Comparison of ENCODE assay signal across 12 cellular contexts in the genomic region with DNA sequence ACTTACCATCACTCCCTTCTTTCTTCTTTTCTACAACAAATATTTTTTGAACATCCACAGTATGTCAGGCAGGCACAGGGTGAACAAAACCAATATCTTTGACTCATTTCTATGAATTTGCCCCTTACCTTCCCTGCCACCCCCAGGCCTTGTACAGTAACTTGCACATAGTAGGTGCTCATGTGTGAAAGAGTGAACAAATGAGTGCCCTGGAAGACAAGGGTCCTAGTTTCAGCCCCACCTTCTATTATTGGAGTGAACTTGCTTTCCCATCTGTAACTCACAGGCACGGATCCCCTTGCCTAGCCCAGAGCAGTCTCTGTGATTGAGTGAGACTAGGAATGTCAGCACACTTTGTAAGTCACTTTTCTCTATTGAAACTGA. TPM values are rescaled to one million over a fixed set of nuclear protein-coding genes. Genes with fewer than 3 reads are reported as not detected.
DNase-seq lines count a peak whose midpoint lies in the region; ATAC-seq, FAIRE-seq and TF ChIP-seq lines count a peak whose summit lies in the region.
"Had no signal": no experiment of that assay in that cellular context is flagged by ENCODE, and none has a peak within 500 bp of the region (broad histone marks: within the 10 kb centered on the region; RNA-seq: fewer than 3 reads in every experiment).

No MANE protein-coding gene starts in this region.

- H3K4me2 ChIP-seq in GM12878 (ENCODE audit: control insufficient read depth, insufficient read depth) = peak overlapping the region; percentile 72

- TF ChIP-seq RAD21 in GM12878 (IDR thresholded peaks at IDR 0.05; ENCODE audit: insufficient read depth, low read depth, low read length) = no peak

- 0% methylated on average over 1 of the region's 1 CpG for WGBS in GM12878 (ENCODE audit: insufficient coverage, insufficient replicate concordance, low lambda C conversion rate, missing lambda C conversion rate)

- no peak overlapping the region for H2AFZ ChIP-seq in GM12878 (ENCODE audit: control insufficient read depth, low read depth, low read length)

- H3K9ac ChIP-seq in GM12878 (ENCODE audit: control insufficient read depth, insufficient read depth, low read length) = peak overlapping the region; percentile 69

- no peaks in the 10 kb centered on the region for H3K9me3 ChIP-seq in GM12878 (replicated peaks; ENCODE audit: control insufficient read depth, insufficient read depth, low read length)

- in situ Hi-C loops in GM12878 (cut with MboI) = no loop called here

- no peak for TF ChIP-seq CTCF in GM12878 (IDR thresholded peaks at IDR 0.05 in 2 of 3, conservative IDR thresholded peaks at IDR 0.05 in 1 of 3; ENCODE audit: control insufficient read depth in 2 of 3, extremely low read depth in 1 of 3, insufficient read depth in 1 of 3, low read depth in 3 of 3, low read length in 3 of 3)

- FAIRE-seq in GM12892 (lab: Jason Lieb, UNC) (peak; percentile 82), GM12878 (lab: Jason Lieb, UNC) (no peak)
- FAIRE-seq: frontal cortex had no signal

- BruUV-seq in GM12878 (replicated peaks; lab: Mats Ljungman, UMichigan) = TSS peak; percentile 47

- intact Hi-C loops in GM12878 (cut with micrococcal nuclease; ENCODE audit: unreplicated experiment) = loop anchor here (1.0 kb wide), 1 partner anchor 26 kb away; no protein-coding TSS in a partner anchor

- peak overlapping the region; percentile 96 for H3K27ac ChIP-seq in GM12878 (ENCODE audit: control insufficient read depth, insufficient read depth)

- SMC1A ChIA-PET in GM12878 (lab: Charles Lee; ENCODE audit: uncharacterized antibody, unreplicated experiment) = interaction anchor here (0.9 to 3.1 kb wide), 10 partner anchors 9 to 51 kb away, joined by 3 to 24 read pairs (median 8); no protein-coding TSS in a partner anchor

- no peak for TF ChIP-seq POLR2A in GM12892 (IDR thresholded peaks at IDR 0.05; ENCODE audit: low read depth, low read length)
- no peak for TF ChIP-seq POLR2A in GM12878 (IDR thresholded peaks at IDR 0.05; ENCODE audit: low read depth, low read length)

- H4K20me1 ChIP-seq in GM12878 (ENCODE audit: control insufficient read depth, insufficient read depth) = no peaks in the 10 kb centered on the region

- CTCF ChIA-PET in GM12878 (lab: Yijun Ruan, JAX) = interaction anchor here (0.9 to 3.1 kb wide), 17 partner anchors 9 to 237 kb away, joined by 3 to 28 read pairs (median 7); a partner anchor contains a TSS

- POLR2A ChIA-PET in GM12878 (lab: Charles Lee) = interaction anchor here (0.7 to 2.8 kb wide), 9 partner anchors 10 to 51 kb away, joined by 3 to 22 read pairs (median 7); a partner anchor contains a TSS

- ATAC-seq in HG02623 (IDR thresholded peaks at IDR 0.05; ENCODE audit: unreplicated experiment) = peak; percentile 4
- ATAC-seq in GM12878 = peak; percentile 51
- no peak for ATAC-seq in HG02852 (IDR thresholded peaks at IDR 0.05; ENCODE audit: unreplicated experiment)
- ATAC-seq: HCT116 had no signal

- DNase-seq in GM12892 (ENCODE audit: insufficient read length) = no peak
- DNase-seq in GM12878 (ENCODE audit: low read depth, low spot score) = no peak
- DNase-seq in DMS79 treated with DMSO at 0.1 percent for 48 hours (lab: John Stamatoyannopoulos, UW) = no peak
- DNase-seq in epidermal melanocyte (ENCODE audit: insufficient read length, low spot score) = no peak
- DNase-seq: NCI-H2107, SHP77 had no signal

- no peak overlapping the region for H3K4me3 ChIP-seq in GM12878
- H3K4me3 ChIP-seq: lung had no signal

- peaks cover 29% of the 10 kb centered on the region for H3K4me1 ChIP-seq in GM12878 (ENCODE audit: control insufficient read depth, insufficient read depth, low read length)

- RAD21 ChIA-PET in GM12878 (lab: Charles Lee; ENCODE audit: unreplicated experiment) = interaction anchor here (0.8 to 3.1 kb wide), 12 partner anchors 9 to 298 kb away, joined by 3 to 28 read pairs (median 5); a partner anchor contains a TSS

- no peak for TF ChIP-seq EP300 in GM12878 (IDR thresholded peaks at IDR 0.05; ENCODE audit: borderline replicate concordance in 1 of 2, control insufficient read depth in 1 of 2, low read depth in 2 of 2, low read length in 2 of 2)

- H3K79me2 ChIP-seq in GM12878 (ENCODE audit: control insufficient read depth, insufficient read depth, low read length) = peaks cover 11% of the 10 kb centered on the region

- H3K36me3 ChIP-seq in GM12878 (ENCODE audit: control insufficient read depth in 2 of 2, insufficient read depth in 2 of 2, low read length in 1 of 2) = peaks cover 12 to 34% of the 10 kb centered on the region in 2 experiments

- no peaks in the 10 kb centered on the region for H3K27me3 ChIP-seq in GM12878 (replicated peaks in 1 of 2; ENCODE audit: control insufficient read depth in 2 of 2, insufficient read depth in 2 of 2, low read length in 1 of 2)

RNA-seq across cellular contexts. Expression of a gene that starts 12.8 kb away (rescaled TPM):
- 22.0 TPM for polyA plus RNA-seq in GM12892 (2012; ENCODE audit: missing spikeins)
- 51.2 and 54.8 TPM in 2 replicates for total RNA-seq in GM12878 (2013; cell fraction: nucleolus; rRNA removed)
- total RNA-seq in GM12878 (2014; rRNA removed) = 22.0 and 25.0 TPM in 2 replicates
- 17.3 and 17.6 TPM in 2 replicates for total RNA-seq in GM12878 (2014; rRNA removed; fragmentation: Illumina TruSeq; extraction: Trizol)
- 34.4 and 35.9 TPM in 2 replicates for total RNA-seq in GM12878 (2021)
- 7.9 TPM for polyA plus RNA-seq in GM12878 (2011; ENCODE audit: low read depth)
- 41.8 and 81.2 TPM in 2 replicates for polyA plus RNA-seq in GM12878 (2011; rRNA removed)
- 113 and 114 TPM in 2 replicates for polyA plus RNA-seq in GM12878 (2011; cell fraction: cytosol; rRNA removed)
- polyA plus RNA-seq in GM12878 (2011; cell fraction: nucleus; rRNA removed) = 122 and 163 TPM in 2 replicates
- polyA plus RNA-seq in GM12878 (2012) = 30.3 and 34.7 TPM in 2 replicates
- 31.7 and 39.1 TPM in 2 replicates for polyA plus RNA-seq in GM12878 (2014; fragmentation: Illumina TruSeq; extraction: Trizol)
- polyA plus RNA-seq in GM12878 (2014; fragmentation: Nextera tagmentation; extraction: Ambion mirVana) = 1 to 10 TPM in 1 of 2 experiments, under 1 TPM in 1; 0.40 to 1.2 TPM
- polyA plus RNA-seq in GM12878 (2014; rRNA removed) = 40.7 and 42.7 TPM in 2 replicates
- polyA plus RNA-seq in GM12878 (2016; fragmentation: Nextera tagmentation; extraction: Ambion mirVana) = 1 to 10 TPM; 1.3 to 2.0 TPM
- 65.5 and 92.0 TPM in 2 replicates for polyA minus RNA-seq in GM12878 (2011; rRNA and poly(A)+ RNA removed)
- 22.5 and 32.2 TPM in 2 replicates for polyA minus RNA-seq in GM12878 (2011; cell fraction: cytosol; rRNA and poly(A)+ RNA removed)
- 14.6 and 18.0 TPM in 2 replicates for polyA minus RNA-seq in GM12878 (2011; cell fraction: nucleus; rRNA and poly(A)+ RNA removed)

RNA-seq across cellular contexts. Expression of a gene that starts 23.6 kb away (rescaled TPM):
- polyA plus RNA-seq in GM12892 (2012; ENCODE audit: missing spikeins) = 5.0 TPM
- 0.64 and 1.1 TPM in 2 replicates for total RNA-seq in GM12878 (2013; cell fraction: nucleolus; rRNA removed)
- total RNA-seq in GM12878 (2014; rRNA removed) = 2.0 and 2.7 TPM in 2 replicates
- total RNA-seq in GM12878 (2014; rRNA removed; fragmentation: Illumina TruSeq; extraction: Trizol) = 1.7 and 2.1 TPM in 2 replicates
- 2.9 and 4.1 TPM in 2 replicates for total RNA-seq in GM12878 (2021)
- 0.71 TPM for polyA plus RNA-seq in GM12878 (2011; ENCODE audit: low read depth)
- polyA plus RNA-seq in GM12878 (2011; rRNA removed) = 0.06 and 0.19 TPM in 2 replicates
- polyA plus RNA-seq in GM12878 (2011; cell fraction: cytosol; rRNA removed) = 0.10 and 0.13 TPM in 2 replicates
- polyA plus RNA-seq in GM12878 (2011; cell fraction: nucleus; rRNA removed) = 0.24 and 0.48 TPM in 2 replicates
- polyA plus RNA-seq in GM12878 (2012) = 3.6 and 3.8 TPM in 2 replicates
- polyA plus RNA-seq in GM12878 (2014; fragmentation: Illumina TruSeq; extraction: Trizol) = 0.14 and 1.2 TPM in 2 replicates
- polyA plus RNA-seq in GM12878 (2014; fragmentation: Nextera tagmentation; extraction: Ambion mirVana) = under 1 TPM; 0.27 to 0.33 TPM
- polyA plus RNA-seq in GM12878 (2014; rRNA removed) = 2.7 and 3.2 TPM in 2 replicates
- under 1 TPM; 0.63 to 0.82 TPM for polyA plus RNA-seq in GM12878 (2016; fragmentation: Nextera tagmentation; extraction: Ambion mirVana)
- polyA minus RNA-seq in GM12878 (2011; rRNA and poly(A)+ RNA removed) = 0.26 TPM in 1 of 2 replicates, not detected in the other
- polyA minus RNA-seq in GM12878 (2011; cell fraction: cytosol; rRNA and poly(A)+ RNA removed) = 3.7 and 4.8 TPM in 2 replicates
- 0.85 and 1.3 TPM in 2 replicates for polyA minus RNA-seq in GM12878 (2011; cell fraction: nucleus; rRNA and poly(A)+ RNA removed)
- total RNA-seq: cardiac septum had no signal

RNA-seq across cellular contexts. Expression of a gene that starts 50.8 kb away (rescaled TPM):
- polyA plus RNA-seq in GM12892 (2012; ENCODE audit: missing spikeins) = 16.8 TPM
- total RNA-seq in GM12878 (2013; cell fraction: nucleolus; rRNA removed) = 24.6 and 26.1 TPM in 2 replicates
- 17.6 and 20.6 TPM in 2 replicates for total RNA-seq in GM12878 (2014; rRNA removed)
- 12.2 and 15.8 TPM in 2 replicates for total RNA-seq in GM12878 (2014; rRNA removed; fragmentation: Illumina TruSeq; extraction: Trizol)
- 41.1 and 47.8 TPM in 2 replicates for total RNA-seq in GM12878 (2021)
- polyA plus RNA-seq in GM12878 (2011; ENCODE audit: low read depth) = 13.2 TPM
- polyA plus RNA-seq in GM12878 (2011; rRNA removed) = 28.3 and 61.4 TPM in 2 replicates
- 36.2 and 80.1 TPM in 2 replicates for polyA plus RNA-seq in GM12878 (2011; cell fraction: cytosol; rRNA removed)
- 46.9 and 50.6 TPM in 2 replicates for polyA plus RNA-seq in GM12878 (2011; cell fraction: nucleus; rRNA removed)
- 17.1 and 27.9 TPM in 2 replicates for polyA plus RNA-seq in GM12878 (2012)
- 15.3 and 17.7 TPM in 2 replicates for polyA plus RNA-seq in GM12878 (2014; fragmentation: Illumina TruSeq; extraction: Trizol)
- polyA plus RNA-seq in GM12878 (2014; fragmentation: Nextera tagmentation; extraction: Ambion mirVana) = 10 to 100 TPM in 1 of 2 experiments, 1 to 10 TPM in 1; 8.3 to 17.4 TPM
- polyA plus RNA-seq in GM12878 (2014; rRNA removed) = 28.9 and 32.7 TPM in 2 replicates
- 10 to 100 TPM; 51.1 to 59.7 TPM for polyA plus RNA-seq in GM12878 (2016; fragmentation: Nextera tagmentation; extraction: Ambion mirVana)
- 57.9 and 58.4 TPM in 2 replicates for polyA minus RNA-seq in GM12878 (2011; rRNA and poly(A)+ RNA removed)
- polyA minus RNA-seq in GM12878 (2011; cell fraction: cytosol; rRNA and poly(A)+ RNA removed) = 22.7 and 26.0 TPM in 2 replicates
- 16.3 and 21.7 TPM in 2 replicates for polyA minus RNA-seq in GM12878 (2011; cell fraction: nucleus; rRNA and poly(A)+ RNA removed)

RNA-seq across cellular contexts. Expression of a gene that starts 51.6 kb away (rescaled TPM):
- 12.9 TPM for polyA plus RNA-seq in GM12892 (2012; ENCODE audit: missing spikeins)
- total RNA-seq in GM12878 (2013; cell fraction: nucleolus; rRNA removed) = 25.1 and 27.4 TPM in 2 replicates
- 13.5 and 15.4 TPM in 2 replicates for total RNA-seq in GM12878 (2014; rRNA removed)
- total RNA-seq in GM12878 (2014; rRNA removed; fragmentation: Illumina TruSeq; extraction: Trizol) = 10.9 and 11.1 TPM in 2 replicates
- 10.4 and 10.7 TPM in 2 replicates for total RNA-seq in GM12878 (2021)
- 8.8 TPM for polyA plus RNA-seq in GM12878 (2011; ENCODE audit: low read depth)
- 11.0 and 17.3 TPM in 2 replicates for polyA plus RNA-seq in GM12878 (2011; rRNA removed)
- 18.7 and 19.3 TPM in 2 replicates for polyA plus RNA-seq in GM12878 (2011; cell fraction: cytosol; rRNA removed)
- 14.3 and 16.5 TPM in 2 replicates for polyA plus RNA-seq in GM12878 (2011; cell fraction: nucleus; rRNA removed)
- 12.6 and 14.0 TPM in 2 replicates for polyA plus RNA-seq in GM12878 (2012)
- polyA plus RNA-seq in GM12878 (2014; fragmentation: Illumina TruSeq; extraction: Trizol) = 10.4 and 11.2 TPM in 2 replicates
- polyA plus RNA-seq in GM12878 (2014; fragmentation: Nextera tagmentation; extraction: Ambion mirVana) = 10 to 100 TPM in 1 of 2 experiments, 1 to 10 TPM in 1; 8.8 to 12.8 TPM
- polyA plus RNA-seq in GM12878 (2014; rRNA removed) = 8.0 and 9.8 TPM in 2 replicates
- 10 to 100 TPM; 15.8 to 18.1 TPM for polyA plus RNA-seq in GM12878 (2016; fragmentation: Nextera tagmentation; extraction: Ambion mirVana)
- 17.5 and 26.6 TPM in 2 replicates for polyA minus RNA-seq in GM12878 (2011; rRNA and poly(A)+ RNA removed)
- polyA minus RNA-seq in GM12878 (2011; cell fraction: cytosol; rRNA and poly(A)+ RNA removed) = 4.3 and 5.8 TPM in 2 replicates
- 11.5 and 19.5 TPM in 2 replicates for polyA minus RNA-seq in GM12878 (2011; cell fraction: nucleus; rRNA and poly(A)+ RNA removed)
